In the genomic region with DNA sequence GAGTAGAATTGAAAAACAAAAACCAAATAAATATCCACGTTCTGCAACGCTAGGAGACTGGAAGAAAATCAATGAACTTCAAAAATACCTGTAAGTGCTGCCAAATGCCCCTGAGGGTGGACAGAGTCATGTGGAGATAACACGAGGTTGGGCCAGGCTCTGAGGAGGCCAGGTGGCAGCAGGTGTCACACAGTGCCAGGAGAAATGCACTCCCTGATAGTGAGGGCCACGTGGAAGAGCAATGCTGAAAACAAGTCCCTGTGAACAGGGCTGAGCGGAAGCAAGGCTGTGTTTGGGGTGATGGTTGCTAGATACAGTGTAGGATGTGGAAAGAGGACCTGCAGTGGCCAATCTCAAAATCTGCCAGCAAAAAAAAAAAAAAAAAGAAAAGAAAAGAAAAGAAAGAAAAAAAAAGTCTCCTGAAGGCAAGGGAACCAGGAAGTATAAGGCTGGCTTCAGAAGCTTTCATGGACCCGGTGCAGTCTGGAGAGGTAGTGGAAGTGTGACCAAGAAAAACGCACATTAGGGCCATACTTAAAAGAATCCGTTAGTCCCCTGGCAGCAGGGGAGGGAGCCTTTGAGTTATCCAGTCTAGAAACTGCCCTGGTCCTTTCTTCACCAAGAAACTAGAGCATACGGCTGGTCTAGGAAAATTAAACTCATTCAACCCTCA, we compare ENCODE assay signal across 20 cellular contexts. TPM values are rescaled to one million over a fixed set of nuclear protein-coding genes. Genes with fewer than 3 reads are reported as not detected.
DNase-seq lines count a peak whose midpoint lies in the region; TF ChIP-seq lines count a peak whose summit lies in the region.
"Had no signal": no experiment of that assay in that cellular context is flagged by ENCODE, and none has a peak within 500 bp of the region (broad histone marks: within the 10 kb centered on the region; RNA-seq: fewer than 3 reads in every experiment).

No MANE protein-coding gene starts in this region.

- no peaks in the 10 kb centered on the region for H4K20me1 ChIP-seq in mammary epithelial cell (ENCODE audit: insufficient read depth, low read length)
- H4K20me1 ChIP-seq: BLaER1 treated with 17β-estradiol and CSF1 and Interleukin-3, amounts not matched to agents 10 nM and 100 nM had no signal

- H3K4me1 ChIP-seq in mammary epithelial cell (ENCODE audit: insufficient read depth, low read length), result peaks cover 3% of the 10 kb centered on the region

- no TSS peak for BruUV-seq in mammary epithelial cell (replicated peaks; lab: Mats Ljungman, UMichigan)

- no peak overlapping the region for H3K9ac ChIP-seq in mammary epithelial cell (ENCODE audit: insufficient read depth, low read length)
- H3K9ac ChIP-seq: BLaER1 treated with 17β-estradiol and CSF1 and Interleukin-3, amounts not matched to agents 10 nM and 100 nM had no signal

- no peaks in the 10 kb centered on the region for H3K27me3 ChIP-seq in mammary epithelial cell (ENCODE audit: insufficient read depth, low read length)
- H3K27me3 ChIP-seq: BLaER1 treated with 17β-estradiol and CSF1 and Interleukin-3, amounts not matched to agents 10 nM and 100 nM had no signal

- H3K4me3 Mint-ChIP-seq in HFFc6, result no peak overlapping the region
- no peak overlapping the region for H3K4me3 Mint-ChIP-seq in endothelial cell (ENCODE audit: unreplicated experiment)

- no peaks in the 10 kb centered on the region for H3K36me3 ChIP-seq in mammary epithelial cell (ENCODE audit: insufficient read depth, low read length)

- no peaks in the 10 kb centered on the region for H3K9me3 ChIP-seq in mammary epithelial cell (replicated peaks; ENCODE audit: insufficient read depth, low read length)
- H3K9me3 ChIP-seq: BLaER1 treated with 17β-estradiol and CSF1 and Interleukin-3, amounts not matched to agents 10 nM and 100 nM had no signal

- DNase-seq in NCI-H1417 (lab: John Stamatoyannopoulos, UW) (peak in 2 of 3 experiments; percentile 20 to 72), NCI-H1417 treated with DMSO at 0.1 percent for 48 hours (lab: John Stamatoyannopoulos, UW) (no peak), HFFc6 (no peak), mammary epithelial cell (no peak), mucosa of gallbladder (ENCODE audit: low spot score) (peak; percentile 91), endothelial cell (ENCODE audit: low spot score) (no peak), OCI-M1 (lab: John Stamatoyannopoulos, UW) (no peak)
- DNase-seq in central memory CD4-positive, alpha-beta T cell, result no peak
- DNase-seq: DMS153, EL, HCEC 1CT, NCI-H1092, NCI-H187 treated with DMSO at 0.1 percent for 48 hours, NCI-H2227 treated with DMSO at 0.1 percent for 48 hours, NCI-H526 had no signal

- H3K4me2 ChIP-seq in mammary epithelial cell (ENCODE audit: insufficient read depth, low read depth, low read length), result no peak overlapping the region
- H3K4me2 ChIP-seq: BLaER1 treated with 17β-estradiol and CSF1 and Interleukin-3, amounts not matched to agents 10 nM and 100 nM had no signal

- no peak overlapping the region for H3K27ac ChIP-seq in mammary epithelial cell (ENCODE audit: insufficient read depth, low read depth, low read length)
- H3K27ac ChIP-seq: 22Rv1; BLaER1 treated with 17β-estradiol and CSF1 and Interleukin-3, amounts not matched to agents 10 nM and 100 nM; SK-N-MC had no signal

- peak overlapping the region; percentile 5 for H2AFZ ChIP-seq in mammary epithelial cell (ENCODE audit: low read depth, low read length)

- no peaks in the 10 kb centered on the region for H3K79me2 ChIP-seq in mammary epithelial cell (ENCODE audit: insufficient read depth, low read length)

- H3K36me3 Mint-ChIP-seq in HFFc6 (ENCODE audit: low read depth) (no peaks in the 10 kb centered on the region), endothelial cell (ENCODE audit: low read depth, unreplicated experiment) (no peaks in the 10 kb centered on the region)

- no peak overlapping the region for H3K4me3 ChIP-seq in mammary epithelial cell (replicated peaks in 1 of 3; ENCODE audit: insufficient read depth in 1 of 3, low read depth in 2 of 3, low read length in 3 of 3)
- H3K4me3 ChIP-seq: BLaER1 treated with 17β-estradiol and CSF1 and Interleukin-3, amounts not matched to agents 10 nM and 100 nM; SK-N-MC had no signal

- H3K27me3 Mint-ChIP-seq in HFFc6 (ENCODE audit: insufficient read depth) (no peaks in the 10 kb centered on the region; the same call in 1 of the 2 replicates), endothelial cell (ENCODE audit: unreplicated experiment) (peaks cover 3% of the 10 kb centered on the region)

- in situ Hi-C loops in mammary epithelial cell (cut with MboI; ENCODE audit: low sequenced_read_pairs in 2 of 2), result no loop called here

- H3K9me3 Mint-ChIP-seq in HFFc6, result no peaks in the 10 kb centered on the region
- no peaks in the 10 kb centered on the region for H3K9me3 Mint-ChIP-seq in endothelial cell (ENCODE audit: unreplicated experiment)

- H3K4me1 Mint-ChIP-seq in HFFc6 (ENCODE audit: low read depth) (peaks cover 24% of the 10 kb centered on the region), endothelial cell (ENCODE audit: unreplicated experiment) (peaks cover 12% of the 10 kb centered on the region)

- no peak for TF ChIP-seq CTCF in HFFc6 (IDR thresholded peaks at IDR 0.05)
- TF ChIP-seq CTCF in mammary epithelial cell (conservative IDR thresholded peaks at IDR 0.05 in 1 of 2, IDR thresholded peaks at IDR 0.05 in 1 of 2; ENCODE audit: extremely low read depth in 1 of 2, insufficient read depth in 1 of 2, low read depth in 1 of 2, low read length in 2 of 2), result no peak
- TF ChIP-seq CTCF in endothelial cell (IDR thresholded peaks at IDR 0.05; ENCODE audit: unreplicated experiment), result no peak

- H3K27ac Mint-ChIP-seq in HFFc6 (peak overlapping the region; percentile 47; the same call in 1 of the 2 replicates), endothelial cell (ENCODE audit: unreplicated experiment) (no peak overlapping the region)

- WGBS in mammary epithelial cell (ENCODE audit: low coverage, missing lambda C conversion rate), result 45% methylated on average over 7 of the region's 9 CpGs

- intact Hi-C loops in mammary epithelial cell (cut with micrococcal nuclease), result no loop called here

- dilution Hi-C loops in mammary epithelial cell (cut with HindIII; ENCODE audit: low sequenced_read_pairs), result no loop called here

- CTCF ChIA-PET in mammary epithelial cell (lab: Charles Lee; ENCODE audit: low non-redundant PET), result no interaction called here

RNA-seq across cellular contexts. Expression of a gene that starts 16.8 kb away (rescaled TPM):
- total RNA-seq in HFFc6 (2021; fragmentation: NEBNext Ultra II Directional; extraction: Animal tissue kit (Norgen Biotek cat#: 25700)), result under 1 TPM; 0.40 to 0.62 (median 0.50) TPM
- total RNA-seq in mammary epithelial cell, result 1 to 10 TPM in 1 of 2 donors, under 1 TPM in 1; 0.80 to 1.8 TPM
- polyA plus RNA-seq in mammary epithelial cell, result 0.29 TPM
- not detected for polyA minus RNA-seq in mammary epithelial cell
- total RNA-seq in mucosa of gallbladder, result 7.0 TPM
- total RNA-seq in endothelial cell (ENCODE audit: unreplicated experiment), result 2.1 TPM

RNA-seq across cellular contexts. Expression of a gene that starts 18.4 kb away (rescaled TPM):
- 10 to 100 TPM in 1 of 6 experiments, 1 to 10 TPM in 5; 8.1 to 16.8 (median 8.9) TPM for total RNA-seq in HFFc6 (2021; fragmentation: NEBNext Ultra II Directional; extraction: Animal tissue kit (Norgen Biotek cat#: 25700))
- 10 to 100 TPM; 14.2 to 19.5 TPM for total RNA-seq in mammary epithelial cell
- polyA plus RNA-seq in mammary epithelial cell, result 9.3 TPM
- not detected for polyA minus RNA-seq in mammary epithelial cell
- 129 TPM for total RNA-seq in mucosa of gallbladder
- total RNA-seq in endothelial cell (ENCODE audit: unreplicated experiment), result 29.3 TPM

RNA-seq across cellular contexts. Expression of a gene that starts 41.7 kb away (rescaled TPM):
- not detected for total RNA-seq in HFFc6 (2021; fragmentation: NEBNext Ultra II Directional; extraction: Animal tissue kit (Norgen Biotek cat#: 25700))
- under 1 TPM; under 0.01 to 0.31 TPM for total RNA-seq in mammary epithelial cell
- polyA plus RNA-seq in mammary epithelial cell, result not detected
- not detected for polyA minus RNA-seq in mammary epithelial cell
- total RNA-seq in mucosa of gallbladder, result 0.66 TPM
- total RNA-seq in endothelial cell (ENCODE audit: unreplicated experiment), result 0.15 TPM
- total RNA-seq: HT1080, Right ventricle myocardium inferior had no signal

Comparison
In these comparisons a context has a peak if more than half of its experiments do, and no peak if none do; other contexts are left out.
1. DNase-seq: peak in NCI-H1417 (2 of 3) and mucosa of gallbladder (single experiment); none in NCI-H1417 treated with DMSO at 0.1 percent for 48 hours (single experiment), HFFc6 (single experiment), mammary epithelial cell (single experiment), endothelial cell (single experiment), OCI-M1 (single experiment) and central memory CD4-positive, alpha-beta T cell (single experiment).